ENCODE assay signal across 8 cellular contexts in genomic region chr19:5547881-5548280, GRCh38. TPM values are rescaled to one million over a fixed set of nuclear protein-coding genes. Genes with fewer than 3 reads are reported as not detected.
A peak's percentile ranks its signal among the peaks of the same experiment; 100 is the strongest.
DNase-seq lines count a peak whose midpoint lies in the region; ATAC-seq and TF ChIP-seq lines count a peak whose summit lies in the region.

No MANE protein-coding gene starts in this region.

- intact Hi-C loops in MCF 10A (cut with micrococcal nuclease) (loop anchor here (1.0 kb wide), 1 partner anchor 30 kb away; no protein-coding TSS in a partner anchor), breast epithelium (cut with DNase I; ENCODE audit: low total_unique reads) (no loop called here), lower lobe of right lung (cut with DNase I) (no loop called here), vagina (cut with DNase I) (no loop called here)

- no peaks in the 10 kb centered on the region for H3K27me3 Mint-ChIP-seq in MCF 10A (ENCODE audit: insufficient read depth, unreplicated experiment)

- H3K27me3 ChIP-seq in breast epithelium (no peaks in the 10 kb centered on the region), lower lobe of right lung (ENCODE audit: low read depth) (no peaks in the 10 kb centered on the region), vagina (no peaks in the 10 kb centered on the region)

- H3K27ac ChIP-seq in breast epithelium (no peak overlapping the region), lower lobe of right lung (no peak overlapping the region), vagina (no peak overlapping the region)

- H3K36me3 Mint-ChIP-seq in MCF 10A (ENCODE audit: insufficient read depth, unreplicated experiment) = no peaks in the 10 kb centered on the region

- H3K36me3 ChIP-seq in breast epithelium = no peaks in the 10 kb centered on the region
- no peaks in the 10 kb centered on the region for H3K36me3 ChIP-seq in lower lobe of right lung
- no peaks in the 10 kb centered on the region for H3K36me3 ChIP-seq in vagina

- DNase-seq in MCF 10A (ENCODE audit: unreplicated experiment) (peak; percentile 51), breast epithelium (ENCODE audit: low spot score in 2 of 2) (no peak), NCI-H146 treated with DMSO at 0.1 percent for 48 hours (lab: John Stamatoyannopoulos, UW; ENCODE audit: unreplicated experiment) (peak; percentile 31), amniotic epithelial cell (ENCODE audit: low read depth) (peak; percentile 48), lower lobe of right lung (no peak), vagina (ENCODE audit: extremely low spot score in 2 of 2) (no peak)
- DNase-seq in activated naive CD4-positive, alpha-beta T cell treated with Interleukin-2 at 50 U/mL for 16 hours = no peak

- CTCF ChIA-PET in MCF 10A (lab: Yijun Ruan, JAX) = interaction anchor here (0.6 to 2.0 kb wide), 6 partner anchors 9 to 498 kb away, joined by 3 to 6 read pairs (median 4); no protein-coding TSS in a partner anchor

- ATAC-seq in lower lobe of right lung = peak; percentile 62 to 64
- no peak for ATAC-seq in HG03571 (IDR thresholded peaks at IDR 0.05; ENCODE audit: unreplicated experiment)

- no peak overlapping the region for H3K27ac Mint-ChIP-seq in MCF 10A (ENCODE audit: low read depth, unreplicated experiment)

- no peak for TF ChIP-seq POLR2A in breast epithelium (IDR thresholded peaks at IDR 0.05)
- no peak for TF ChIP-seq POLR2A in vagina (IDR thresholded peaks at IDR 0.05)

- TF ChIP-seq CTCF in MCF 10A (IDR thresholded peaks at IDR 0.05; ENCODE audit: unreplicated experiment) = peak; percentile 30
- TF ChIP-seq CTCF in breast epithelium (IDR thresholded peaks at IDR 0.05) = peak in 1 of 3 donors; percentile 44
- TF ChIP-seq CTCF in lower lobe of right lung (IDR thresholded peaks at IDR 0.05) = peak; percentile 46
- TF ChIP-seq CTCF in vagina (IDR thresholded peaks at IDR 0.05) = no peak

- H3K9me3 ChIP-seq in breast epithelium (no peaks in the 10 kb centered on the region), lower lobe of right lung (no peaks in the 10 kb centered on the region), vagina (no peaks in the 10 kb centered on the region)

- H3K4me3 ChIP-seq in breast epithelium = no peak overlapping the region
- no peak overlapping the region for H3K4me3 ChIP-seq in lower lobe of right lung
- H3K4me3 ChIP-seq in vagina = no peak overlapping the region

- POLR2A ChIA-PET in MCF 10A (lab: Yijun Ruan, JAX) = interaction anchor here (1.9 kb wide), 1 partner anchor 10 kb away, joined by 4 read pairs; no protein-coding TSS in a partner anchor

- H3K4me3 Mint-ChIP-seq in MCF 10A (ENCODE audit: unreplicated experiment) = no peak overlapping the region

- no peaks in the 10 kb centered on the region for H3K9me3 Mint-ChIP-seq in MCF 10A (ENCODE audit: unreplicated experiment)

- BruUV-seq in MCF 10A (replicated peaks; lab: Mats Ljungman, UMichigan) = no TSS peak

- peaks cover 14% of the 10 kb centered on the region for H3K4me1 Mint-ChIP-seq in MCF 10A (ENCODE audit: insufficient read depth, unreplicated experiment)

- H3K4me1 ChIP-seq in breast epithelium (no peaks in the 10 kb centered on the region), lower lobe of right lung (no peaks in the 10 kb centered on the region), vagina (no peaks in the 10 kb centered on the region)

RNA-seq across cellular contexts. Expression of gene TINCR, which starts 19.9 kb away (rescaled TPM):
- total RNA-seq in MCF 10A (2022) (0.20 and 0.21 TPM in 2 replicates), breast epithelium (10 to 100 TPM in 1 of 3 donors, 1 to 10 TPM in 2; 1.1 to 11.7 (median 1.3) TPM), lower lobe of right lung (3.9 TPM), vagina (37.1 TPM)

Comparison
In these comparisons a context has a peak if more than half of its experiments do, and no peak if none do; other contexts are left out.
1. DNase-seq: peak in MCF 10A (single experiment), NCI-H146 treated with DMSO at 0.1 percent for 48 hours (single experiment) and amniotic epithelial cell (single experiment); none in breast epithelium (0 of 2), lower lobe of right lung (single experiment), vagina (0 of 2) and activated naive CD4-positive, alpha-beta T cell treated with Interleukin-2 at 50 U/mL for 16 hours (single experiment).
2. CTCF ChIP-seq: peak in MCF 10A (single experiment) and lower lobe of right lung (single experiment); none in vagina (0 of 3).